ENCODE assay signal across 1 cellular context in genomic region chr6:72552938-72553337, GRCh38.
A peak's percentile ranks its signal among the peaks of the same experiment; 100 is the strongest.
TF ChIP-seq lines count a peak whose summit lies in the region.

No MANE protein-coding gene starts in this region.

TF ChIP-seq in K562, 482 proteins besides CTCF, POLR2A, EP300 and RAD21 (continued from another document and continues in another):
- TF ChIP-seq NR0B1 (IDR thresholded peaks at IDR 0.05; ENCODE audit: partially characterized antibody) (no peak), RB1 (IDR thresholded peaks at IDR 0.05; ENCODE audit: low read depth) (no peak), ELF1 (tag; IDR thresholded peaks at IDR 0.05) (no peak), ZBTB34 (CRISPR knock-in tag; IDR thresholded peaks at IDR 0.05) (peak; percentile 25; the same call in 1 of the 2 replicates), FOXK2 (conservative IDR thresholded peaks at IDR 0.05 in 1 of 2, IDR thresholded peaks at IDR 0.05 in 1 of 2; ENCODE audit: low read depth in 2 of 2) (peak; percentile 75 to 86), TRIM24 (IDR thresholded peaks at IDR 0.05) (peak in 1 of 2 experiments; percentile 21; a peak in 1 of 4 replicates), MNT (conservative IDR thresholded peaks at IDR 0.05) (peak in 1 of 2 experiments; percentile 32; a peak in 2 of 4 replicates), NELFE (IDR thresholded peaks at IDR 0.05; ENCODE audit: insufficient read depth, insufficient read length) (no peak), ZC3H8 (IDR thresholded peaks at IDR 0.05) (no peak), EP400 (IDR thresholded peaks at IDR 0.05) (peak; percentile 38; the same call in 1 of the 2 replicates), CHD2 (IDR thresholded peaks at IDR 0.05; ENCODE audit: low read depth, low read length) (no peak), TCFL5 (CRISPR knock-in tag; conservative IDR thresholded peaks at IDR 0.05) (no peak), ZNF445 (CRISPR knock-in tag; IDR thresholded peaks at IDR 0.05; ENCODE audit: low read depth) (no peak), FOXM1 (IDR thresholded peaks at IDR 0.05; ENCODE audit: low read depth) (no peak), FOXM1 (CRISPR knock-in tag; IDR thresholded peaks at IDR 0.05; ENCODE audit: low read depth) (no peak), E2F3 (CRISPR knock-in tag; IDR thresholded peaks at IDR 0.05) (no peak), STAT5B (CRISPR knock-in tag; IDR thresholded peaks at IDR 0.05) (no peak), BCOR (IDR thresholded peaks at IDR 0.05) (no peak), E2F1 (CRISPR knock-in tag; IDR thresholded peaks at IDR 0.05) (no peak), VEZF1 (CRISPR knock-in tag; IDR thresholded peaks at IDR 0.05) (no peak), HDAC2 (IDR thresholded peaks at IDR 0.05) (no peak), MCM2 (IDR thresholded peaks at IDR 0.05; ENCODE audit: low read depth) (no peak), ZNF707 (CRISPR knock-in tag; conservative IDR thresholded peaks at IDR 0.05) (no peak), GABPA (tag; conservative IDR thresholded peaks at IDR 0.05; ENCODE audit: low read depth) (no peak), NCOA6 (IDR thresholded peaks at IDR 0.05) (no peak), TAF7 (tag; IDR thresholded peaks at IDR 0.05) (no peak), USF2 (CRISPR knock-in tag; IDR thresholded peaks at IDR 0.05) (no peak), ETS2 (tag; IDR thresholded peaks at IDR 0.05; ENCODE audit: borderline replicate concordance, poor library complexity, severe bottlenecking) (no peak), RHOXF2B (CRISPR knock-in tag; conservative IDR thresholded peaks at IDR 0.05) (no peak), KDM4B (IDR thresholded peaks at IDR 0.05; ENCODE audit: borderline replicate concordance in 2 of 2, low read depth in 1 of 2) (no peak), ZNF3 (CRISPR knock-in tag; IDR thresholded peaks at IDR 0.05) (no peak), ZNF76 (CRISPR knock-in tag; IDR thresholded peaks at IDR 0.05; ENCODE audit: borderline replicate concordance) (no peak), TAF9B (IDR thresholded peaks at IDR 0.05; ENCODE audit: partially characterized antibody) (no peak), ZNF311 (CRISPR knock-in tag; IDR thresholded peaks at IDR 0.05) (no peak), ZNF639 (CRISPR knock-in tag; conservative IDR thresholded peaks at IDR 0.05 in 1 of 2, IDR thresholded peaks at IDR 0.05 in 1 of 2) (no peak), ZNF174 (CRISPR knock-in tag; IDR thresholded peaks at IDR 0.05) (no peak), KAT2B (IDR thresholded peaks at IDR 0.05; ENCODE audit: low read depth, low read length) (no peak), RBM17 (IDR thresholded peaks at IDR 0.05; ENCODE audit: borderline replicate concordance, low read depth, low read length) (no peak), MTA2 (IDR thresholded peaks at IDR 0.05; ENCODE audit: low read depth) (no peak), MAZ (CRISPR knock-in tag; conservative IDR thresholded peaks at IDR 0.05 in 1 of 2, IDR thresholded peaks at IDR 0.05 in 1 of 2) (0 out of 4 replicates have a peak, but pooled peaks of 1 of the 2 experiments have one; percentile 19), LCOR (CRISPR knock-in tag; IDR thresholded peaks at IDR 0.05) (no peak), ZFP91 (CRISPR knock-in tag; IDR thresholded peaks at IDR 0.05) (no peak), TCF7L2 (IDR thresholded peaks at IDR 0.05; ENCODE audit: low read depth, low read length) (no peak), ZFP1 (CRISPR knock-in tag; IDR thresholded peaks at IDR 0.05) (no peak), POLR2H (tag; IDR thresholded peaks at IDR 0.05; ENCODE audit: low read depth) (no peak), NBN (IDR thresholded peaks at IDR 0.05; ENCODE audit: low read depth) (no peak), ZBTB8A (IDR thresholded peaks at IDR 0.05; ENCODE audit: partially characterized antibody) (no peak), HOXB6 (CRISPR knock-in tag; IDR thresholded peaks at IDR 0.05; ENCODE audit: borderline replicate concordance) (no peak), ZKSCAN8 (CRISPR knock-in tag; IDR thresholded peaks at IDR 0.05) (no peak), ZKSCAN3 (CRISPR knock-in tag; IDR thresholded peaks at IDR 0.05) (no peak), YY1 (IDR thresholded peaks at IDR 0.05; ENCODE audit: borderline replicate concordance in 1 of 3, control insufficient read depth in 1 of 3, extremely low read depth in 1 of 3, insufficient read depth in 3 of 3, insufficient read length in 1 of 3, insufficient replicate concordance in 2 of 3, low read depth in 1 of 3, low read length in 2 of 3) (no peak), ZNF224 (CRISPR knock-in tag; IDR thresholded peaks at IDR 0.05) (no peak), ZBED1 (IDR thresholded peaks at IDR 0.05) (no peak), ZNF347 (CRISPR knock-in tag; IDR thresholded peaks at IDR 0.05; ENCODE audit: low read depth) (no peak), DPF2 (IDR thresholded peaks at IDR 0.05) (peak; percentile 6; the same call in 1 of the 2 replicates), RNF2 (IDR thresholded peaks at IDR 0.05) (no peak), DACH1 (IDR thresholded peaks at IDR 0.05; ENCODE audit: partially characterized antibody) (peak; percentile 65), THRA (IDR thresholded peaks at IDR 0.05) (no peak), PYGO2 (tag; IDR thresholded peaks at IDR 0.05) (no peak), NCOR1 (IDR thresholded peaks at IDR 0.05) (no peak), GTF2B (IDR thresholded peaks at IDR 0.05; ENCODE audit: extremely low read depth, insufficient read length) (no peak)
